In the genomic region with DNA sequence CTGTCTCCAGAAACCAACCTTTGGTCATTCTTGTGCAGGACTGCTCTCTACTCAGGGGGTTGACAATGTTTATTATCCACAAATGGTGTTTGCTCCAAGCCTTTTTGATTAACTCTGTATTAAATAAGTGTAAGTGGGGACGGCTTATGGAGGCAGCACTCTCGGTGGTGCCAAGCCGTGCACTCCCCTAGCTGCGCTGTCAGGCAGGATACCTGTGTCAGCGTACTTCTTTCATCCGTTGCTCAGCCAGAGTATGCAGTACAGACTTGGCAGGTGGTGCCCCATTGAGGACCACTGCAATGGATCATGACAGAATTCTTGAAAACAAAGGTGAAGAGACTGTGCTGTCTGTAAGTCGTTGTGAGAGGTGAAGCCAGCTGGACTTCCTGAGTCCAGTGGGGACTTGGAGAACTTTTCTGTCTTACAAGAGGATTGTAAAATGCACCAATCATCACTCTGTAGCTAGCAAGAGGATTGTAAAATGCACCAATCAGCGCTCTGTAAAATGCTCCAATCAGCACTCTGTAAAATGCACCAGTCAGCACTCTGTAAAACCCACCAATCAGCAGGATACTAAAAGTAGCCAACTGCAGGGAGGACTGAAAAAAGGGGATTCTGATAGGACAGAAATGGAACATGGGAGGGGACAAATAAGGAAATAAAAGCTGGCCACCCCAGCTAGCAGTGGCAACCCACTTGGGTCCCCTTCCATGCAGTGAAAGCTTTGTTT, we compare ENCODE assay signal across 23 cellular contexts.
"Had no signal": no experiment of that assay in that cellular context is flagged by ENCODE, and none has a peak within 500 bp of the region (broad histone marks: within the 10 kb centered on the region; RNA-seq: fewer than 3 reads in every experiment).

No MANE protein-coding gene starts in this region.

- H3K27me3 Mint-ChIP-seq: IgD-negative memory B cell had no signal

- H3K4me3 ChIP-seq: K562, SJSA1, SK-N-MC had no signal

- H3K4me3 Mint-ChIP-seq: IgD-negative memory B cell had no signal

- H3K27ac Mint-ChIP-seq: IgD-negative memory B cell had no signal

- H3K9me3 ChIP-seq: SJSA1 had no signal

- H3K36me3 ChIP-seq: SJSA1 had no signal

- H3K27me3 ChIP-seq: SJSA1 had no signal

- H3K4me1 Mint-ChIP-seq: IgD-negative memory B cell had no signal

- H3K4me2 ChIP-seq: KMS-11 had no signal

- ATAC-seq: K562 had no signal

- H3K4me1 ChIP-seq: SJSA1 had no signal

- H3K36me3 Mint-ChIP-seq: IgD-negative memory B cell had no signal

- H3K27ac ChIP-seq: KMS-11, SJSA1, SK-N-MC had no signal

- DNase-seq: Kasumi-1, MM.1S, NCI-H1092 treated with DMSO at 0.1 percent for 48 hours, NCI-H1436, NCI-H187, NCI-H2029, NCI-H2081 treated with DMSO at 0.1 percent for 48 hours, NCI-H2171, NCI-H226, NCI-H446, NCI-H510A, NCI-H524 treated with DMSO at 0.1 percent for 48 hours, NCI-H69, NCI-H774, Right ventricle myocardium superior, RPMI8226, SIG-M5, SW 1271 had no signal
